Comparison of ENCODE assay signal across 22 cellular contexts in genomic region chr4:7199771-7200441, GRCh38. TPM values are rescaled to one million over a fixed set of nuclear protein-coding genes. Genes with fewer than 3 reads are reported as not detected.
DNase-seq lines count a peak whose midpoint lies in the region; ATAC-seq and TF ChIP-seq lines count a peak whose summit lies in the region.
"Had no signal": no experiment of that assay in that cellular context is flagged by ENCODE, and none has a peak within 500 bp of the region (broad histone marks: within the 10 kb centered on the region; RNA-seq: fewer than 3 reads in every experiment).

No MANE protein-coding gene starts in this region.

- H3K4me2 ChIP-seq in BLaER1 = peak overlapping the region; percentile 37

- no peaks in the 10 kb centered on the region for H3K27me3 ChIP-seq in BLaER1
- H3K27me3 ChIP-seq in tibial artery = peaks cover 0 to 34% of the 10 kb centered on the region in 2 donors
- H3K27me3 ChIP-seq: SJSA1 had no signal

- H3K36me3 ChIP-seq in BLaER1 = no peaks in the 10 kb centered on the region
- H3K36me3 ChIP-seq in tibial artery = no peaks in the 10 kb centered on the region
- H3K36me3 ChIP-seq: SJSA1 had no signal

- no peaks in the 10 kb centered on the region for H4K20me1 ChIP-seq in BLaER1

- H3K9ac ChIP-seq in BLaER1 = no peak overlapping the region

- no peak overlapping the region for H3K4me3 ChIP-seq in BLaER1
- no peak overlapping the region for H3K4me3 ChIP-seq in coronary artery
- no peak overlapping the region for H3K4me3 ChIP-seq in tibial artery
- H3K4me3 ChIP-seq: SJSA1 had no signal

- intact Hi-C loops in tibial artery (cut with DNase I; ENCODE audit: low total_unique reads) = no loop called here

- H3K27ac ChIP-seq in BLaER1 = no peak overlapping the region
- H3K27ac ChIP-seq in coronary artery = no peak overlapping the region
- no peak overlapping the region for H3K27ac ChIP-seq in tibial artery
- H3K27ac ChIP-seq: SJSA1 had no signal

- H3K9me3 ChIP-seq in BLaER1 (no peaks in the 10 kb centered on the region), tibial artery (no peaks in the 10 kb centered on the region)
- H3K9me3 ChIP-seq: SJSA1 had no signal

- no peak for ATAC-seq in GM21723 (IDR thresholded peaks at IDR 0.05; ENCODE audit: unreplicated experiment)
- ATAC-seq in GM19023 (IDR thresholded peaks at IDR 0.05; ENCODE audit: unreplicated experiment) = no peak
- ATAC-seq: HCT116, HepG2 had no signal

- DNase-seq in coronary artery (ENCODE audit: low spot score) = peak; percentile 70
- DNase-seq in mesenteric fat pad (ENCODE audit: low spot score) = peak; percentile 81
- peak; percentile 15 to 55 for DNase-seq in tibial artery
- no peak for DNase-seq in HUDEP-2 (lab: John Stamatoyannopoulos, UW; ENCODE audit: unreplicated experiment in 76 of 76)
- no peak for DNase-seq in MV-4-11 (lab: John Stamatoyannopoulos, UW)
- DNase-seq: ACHN; AML-193; Calu3; CD4-positive, alpha-beta memory T cell; DMS53; KG1; NCI-H1436 treated with DMSO at 0.1 percent for 48 hours; NCI-H2081; NCI-H748 treated with DMSO at 0.1 percent for 48 hours; RPMI8226 had no signal

- TF ChIP-seq CTCF in coronary artery (IDR thresholded peaks at IDR 0.05) (no peak), tibial artery (IDR thresholded peaks at IDR 0.05) (no peak)

- H3K4me1 ChIP-seq in BLaER1 (peaks cover 85% of the 10 kb centered on the region), tibial artery (no peaks in the 10 kb centered on the region)
- H3K4me1 ChIP-seq: SJSA1 had no signal

RNA-seq across cellular contexts. Expression of gene SORCS2, which starts 7.6 kb away (rescaled TPM):
- total RNA-seq in mesenteric fat pad = 1.9 TPM
- total RNA-seq: Calu3; CD4-positive, alpha-beta memory T cell; NCI-H460 had no signal

Comparison
In these comparisons a context has a peak if more than half of its experiments do, and no peak if none do; other contexts are left out.
1. DNase-seq: peak in coronary artery (single experiment), mesenteric fat pad (single experiment) and tibial artery (2 of 2); none in HUDEP-2 (0 of 76) and MV-4-11 (single experiment).